ENCODE assay signal across 9 cellular contexts in the genomic region with DNA sequence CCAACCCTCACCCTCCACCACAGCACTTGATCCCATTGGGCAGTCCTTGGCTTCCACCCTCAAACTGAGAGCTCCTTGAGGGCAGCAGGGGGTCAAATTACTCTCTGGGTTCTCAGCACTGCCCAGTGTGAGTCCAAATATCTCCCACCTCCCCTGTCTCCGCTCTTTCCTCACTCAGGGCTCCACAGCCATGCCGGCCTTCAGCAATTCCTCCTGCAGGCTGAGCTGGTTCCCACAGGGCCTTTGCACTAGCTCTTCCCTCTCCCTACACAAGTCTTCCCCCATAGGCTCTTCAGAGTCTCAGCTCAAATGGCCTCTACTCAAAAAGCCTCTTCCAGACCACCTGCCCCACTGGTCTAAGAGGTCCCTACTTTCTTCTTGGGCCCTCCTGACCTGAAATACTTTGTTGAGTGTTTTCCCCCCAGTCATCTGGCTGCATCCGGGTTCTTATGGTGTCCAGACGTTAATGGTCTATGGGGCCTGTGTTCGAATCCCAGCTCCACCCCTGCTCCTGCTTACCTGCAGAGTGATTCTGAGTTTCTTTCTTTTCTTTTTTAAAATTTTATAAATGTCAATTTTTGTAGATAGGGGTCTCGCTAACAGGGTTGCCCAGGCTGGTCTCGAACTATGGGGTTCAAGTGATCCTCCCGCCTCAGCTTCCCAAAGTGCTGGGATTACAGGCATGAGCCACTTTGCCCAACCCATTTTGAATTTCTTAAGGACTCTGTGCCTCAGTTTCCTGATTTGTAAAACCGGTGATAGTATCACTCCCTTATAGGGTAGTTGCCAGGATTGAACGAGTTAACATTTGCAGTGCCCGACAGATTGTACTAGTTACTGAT. TPM values are rescaled to one million over a fixed set of nuclear protein-coding genes. Genes with fewer than 3 reads are reported as not detected.
DNase-seq lines count a peak whose midpoint lies in the region; TF ChIP-seq lines count a peak whose summit lies in the region.
"Had no signal": no experiment of that assay in that cellular context is flagged by ENCODE, and none has a peak within 500 bp of the region (broad histone marks: within the 10 kb centered on the region; RNA-seq: fewer than 3 reads in every experiment).

No MANE protein-coding gene starts in this region.

- H3K4me3 ChIP-seq in DOHH2 (ENCODE audit: low read length) (peak overlapping the region; percentile 93), SJSA1 (peak overlapping the region; percentile 75), fibroblast of lung (replicated peaks in 1 of 4; ENCODE audit: control extremely low read depth in 1 of 4, insufficient read depth in 1 of 4, low read depth in 3 of 4, low read length in 4 of 4) (peak overlapping the region; percentile 35 to 84 (median 68))

- peaks cover 54% of the 10 kb centered on the region for H3K4me1 ChIP-seq in DOHH2 (ENCODE audit: control insufficient read depth, low read length)
- H3K4me1 ChIP-seq in SJSA1 (replicated peaks), result peaks cover 18% of the 10 kb centered on the region
- H3K4me1 ChIP-seq in fibroblast of lung (ENCODE audit: control insufficient read depth, extremely low read depth, insufficient read depth, low read length), result peaks cover 10% of the 10 kb centered on the region

- H3K4me2 ChIP-seq in DOHH2 (ENCODE audit: low read length) (peak overlapping the region; percentile 93), fibroblast of lung (ENCODE audit: extremely low read depth, insufficient read depth, low read length) (peak overlapping the region; percentile 40)

- TF ChIP-seq CTCF in DOHH2 (IDR thresholded peaks at IDR 0.05; ENCODE audit: low read depth, low read length, poor library complexity, severe bottlenecking) (no peak), fibroblast of lung (conservative IDR thresholded peaks at IDR 0.05 in 1 of 2, IDR thresholded peaks at IDR 0.05 in 1 of 2; ENCODE audit: low read depth in 1 of 2, low read length in 2 of 2) (no peak), progenitor cell of endocrine pancreas (IDR thresholded peaks at IDR 0.05; ENCODE audit: unreplicated experiment) (no peak)

- no peaks in the 10 kb centered on the region for H3K9me3 Mint-ChIP-seq in progenitor cell of endocrine pancreas (ENCODE audit: low read depth)

- H3F3A ChIP-seq in DOHH2 (ENCODE audit: control insufficient read depth, insufficient read depth), result 0 out of 2 replicates have a peak, but pooled peaks cover 4% of the 10 kb centered on the region

- H3K4me3 Mint-ChIP-seq in progenitor cell of endocrine pancreas (ENCODE audit: low read depth), result peak overlapping the region; percentile 91

- H2AFZ ChIP-seq in fibroblast of lung (ENCODE audit: low read length), result no peak overlapping the region

- peak overlapping the region; percentile 98 for H3K9ac ChIP-seq in fibroblast of lung (ENCODE audit: insufficient read depth, low read length)

- H4K20me1 ChIP-seq in DOHH2 (ENCODE audit: control insufficient read depth, insufficient read depth, low read depth, low read length) (peaks cover 19% of the 10 kb centered on the region; the same call in 1 of the 2 replicates), fibroblast of lung (ENCODE audit: control insufficient read depth, extremely low read depth, insufficient read depth, low read length) (no peaks in the 10 kb centered on the region)

- H3K27ac ChIP-seq in DOHH2 (ENCODE audit: low read depth, low read length) (peak overlapping the region; percentile 77), SJSA1 (no peak overlapping the region), fibroblast of lung (ENCODE audit: insufficient read depth, low read length) (peak overlapping the region; percentile 93)

- peaks cover 11% of the 10 kb centered on the region for H3K4me1 Mint-ChIP-seq in progenitor cell of endocrine pancreas (ENCODE audit: low read depth)

- H3K9me2 ChIP-seq in DOHH2 (replicated peaks; ENCODE audit: control insufficient read depth, low read length), result no peaks in the 10 kb centered on the region

- peaks cover 2% of the 10 kb centered on the region for H3K27me3 Mint-ChIP-seq in progenitor cell of endocrine pancreas

- no peaks in the 10 kb centered on the region for H3K36me3 Mint-ChIP-seq in progenitor cell of endocrine pancreas (ENCODE audit: insufficient read depth)

- no peaks in the 10 kb centered on the region for H3K27me3 ChIP-seq in DOHH2 (ENCODE audit: control insufficient read depth, low read length)
- H3K27me3 ChIP-seq in SJSA1 (replicated peaks), result peaks cover 15% of the 10 kb centered on the region
- no peaks in the 10 kb centered on the region for H3K27me3 ChIP-seq in fibroblast of lung (ENCODE audit: control insufficient read depth, insufficient read depth, low read length)

- DNase-seq in SJSA1 (ENCODE audit: low read depth in 1 of 2, low spot score in 2 of 2) (no peak), fibroblast of lung (ENCODE audit: low read depth in 2 of 2) (no peak), progenitor cell of endocrine pancreas (ENCODE audit: low spot score, unreplicated experiment) (no peak), HCEC 1CT (no peak), NCI-H2227 (lab: John Stamatoyannopoulos, UW; ENCODE audit: unreplicated experiment) (no peak), COLO668 (lab: John Stamatoyannopoulos, UW; ENCODE audit: unreplicated experiment) (no peak), GF-D8 (lab: John Stamatoyannopoulos, UW) (no peak)
- DNase-seq: NCI-H187 had no signal

- H3K27ac Mint-ChIP-seq in progenitor cell of endocrine pancreas, result peak overlapping the region; percentile 97

- H3K36me3 ChIP-seq in DOHH2 (ENCODE audit: control insufficient read depth, low read length), result peaks cover 37% of the 10 kb centered on the region
- peaks cover 3% of the 10 kb centered on the region; the same call in 1 of the 2 replicates for H3K36me3 ChIP-seq in SJSA1
- no peaks in the 10 kb centered on the region for H3K36me3 ChIP-seq in fibroblast of lung (ENCODE audit: control insufficient read depth, insufficient read depth, low read length)

- H3K79me2 ChIP-seq in DOHH2 (ENCODE audit: control insufficient read depth, low read length), result peaks cover 46% of the 10 kb centered on the region
- peaks cover 25% of the 10 kb centered on the region for H3K79me2 ChIP-seq in fibroblast of lung (ENCODE audit: control insufficient read depth, insufficient read depth, low read length)

- H3K9me3 ChIP-seq in DOHH2 (ENCODE audit: control insufficient read depth, insufficient read depth, low read length) (peaks cover 6% of the 10 kb centered on the region; the same call in 1 of the 2 replicates), SJSA1 (replicated peaks) (0 out of 2 replicates have a peak, but pooled peaks cover 5% of the 10 kb centered on the region), fibroblast of lung (ENCODE audit: control insufficient read depth, insufficient read depth, low read depth, low read length) (no peaks in the 10 kb centered on the region)

RNA-seq across cellular contexts. Expression of a gene that starts 1.0 kb away (rescaled TPM):
- 5.1 and 8.1 TPM in 2 replicates for total RNA-seq in SJSA1 (2014; rRNA removed; shearing (Covaris generic))
- total RNA-seq in fibroblast of lung (21.1 and 23.6 TPM in 2 replicates), progenitor cell of endocrine pancreas (23.4 and 23.6 TPM in 2 replicates)
- polyA plus RNA-seq in fibroblast of lung, result 17.1 and 25.5 TPM in 2 replicates
- 16.8 and 23.5 TPM in 2 replicates for polyA plus RNA-seq in fibroblast of lung (2012)
- polyA minus RNA-seq in fibroblast of lung (ENCODE audit: low replicate concordance), result 57.5 and 131 TPM in 2 replicates

RNA-seq across cellular contexts. Expression of a gene that starts 44.2 kb away (rescaled TPM):
- 62.6 and 92.1 TPM in 2 replicates for total RNA-seq in SJSA1 (2014; rRNA removed; shearing (Covaris generic))
- total RNA-seq in fibroblast of lung (124 and 142 TPM in 2 replicates), progenitor cell of endocrine pancreas (26.2 and 27.1 TPM in 2 replicates)
- 48.8 and 62.3 TPM in 2 replicates for polyA plus RNA-seq in fibroblast of lung
- polyA plus RNA-seq in fibroblast of lung (2012), result 99.0 and 130 TPM in 2 replicates
- 141 and 163 TPM in 2 replicates for polyA minus RNA-seq in fibroblast of lung (ENCODE audit: low replicate concordance)
